Comparison of ENCODE assay signal across 14 cellular contexts in genomic region chr9:36144322-36145206, GRCh38. TPM values are rescaled to one million over a fixed set of nuclear protein-coding genes. Genes with fewer than 3 reads are reported as not detected.
DNase-seq lines count a peak whose midpoint lies in the region; ATAC-seq and TF ChIP-seq lines count a peak whose summit lies in the region.
"Had no signal": no experiment of that assay in that cellular context is flagged by ENCODE, and none has a peak within 500 bp of the region (broad histone marks: within the 10 kb centered on the region; RNA-seq: fewer than 3 reads in every experiment).

No MANE protein-coding gene starts in this region.

- H3K4me1 ChIP-seq in stomach, result peaks cover 42 to 98% (median 78%) of the 10 kb centered on the region in 4 donors

- CTCF ChIA-PET in activated CD4-positive, alpha-beta T cell treated with anti-CD3 and anti-CD28 coated beads, Interleukin-2, amount 10 ng/mL, durations not matched to agents 7 days and 5 days (lab: Charles Lee), result interaction anchor here (1.1 to 4.3 kb wide), 7 partner anchors 8 to 45 kb away, joined by 4 to 19 read pairs (median 5); partner anchors contain the start of gene GLIPR2

- no peak for TF ChIP-seq POLR2A in stomach (IDR thresholded peaks at IDR 0.05)

- no peak overlapping the region for H3K4me3 ChIP-seq in stomach
- H3K4me3 ChIP-seq: tibial artery had no signal

- peak; percentile 53 for DNase-seq in activated CD4-positive, alpha-beta T cell treated with anti-CD3 and anti-CD28 coated beads, Interleukin-2, amount 10 ng/mL, durations not matched to agents 7 days and 5 days
- DNase-seq in activated CD4-positive, alpha-beta T cell treated with anti-CD3 and anti-CD28 coated beads for 1 hour, result no peak
- no peak for DNase-seq in T-helper 2 cell treated with Interferon-gamma antibody and Interleukin-4, amounts not matched to agents 5 μg/mL and 100 μg/mL, for 36 hours (ENCODE audit: low spot score)
- DNase-seq in immature natural killer cell, result peak; percentile 68 to 71 (median 70)
- DNase-seq in stomach, result no peak
- DNase-seq in middle frontal gyrus (ENCODE audit: extremely low spot score, low spot score), result no peak
- no peak for DNase-seq in cortex of kidney (lab: John Stamatoyannopoulos, UW)
- DNase-seq: hypothalamus; KBM-7; NCI-H524; stimulated activated CD4-positive, alpha-beta T cell treated with anti-CD3 and anti-CD28 coated beads, Interleukin-2, amount 100 ng/mL, for 24 hours; tibial artery had no signal

- H3K27me3 ChIP-seq in stomach, result no peaks in the 10 kb centered on the region
- H3K27me3 ChIP-seq: tibial artery had no signal

- intact Hi-C loops in stomach (cut with DNase I; ENCODE audit: low total_unique reads), result no loop called here

- no peak for TF ChIP-seq CTCF in stomach (IDR thresholded peaks at IDR 0.05)

- POLR2A ChIA-PET in activated CD4-positive, alpha-beta T cell treated with anti-CD3 and anti-CD28 coated beads, Interleukin-2, amount 10 ng/mL, durations not matched to agents 7 days and 5 days (lab: Charles Lee), result interaction anchor here (0.6 kb wide), 1 partner anchor 80 kb away, joined by 3 read pairs; no protein-coding TSS in a partner anchor

- peaks cover 95% of the 10 kb centered on the region for H3K4me1 Mint-ChIP-seq in activated CD4-positive, alpha-beta T cell treated with anti-CD3 and anti-CD28 coated beads, Interleukin-2, amount 10 ng/mL, durations not matched to agents 7 days and 5 days
- H3K4me1 Mint-ChIP-seq in T-helper 2 cell treated with Interferon-gamma antibody and Interleukin-4, amounts not matched to agents 5 μg/mL and 100 μg/mL, for 36 hours (ENCODE audit: low read depth), result peaks cover 85% of the 10 kb centered on the region
- H3K4me1 Mint-ChIP-seq in immature natural killer cell, result peaks cover 97 to 100% of the 10 kb centered on the region in 2 donors

- peak overlapping the region; percentile 94 for H3K27ac Mint-ChIP-seq in activated CD4-positive, alpha-beta T cell treated with anti-CD3 and anti-CD28 coated beads, Interleukin-2, amount 10 ng/mL, durations not matched to agents 7 days and 5 days
- H3K27ac Mint-ChIP-seq in T-helper 2 cell treated with Interferon-gamma antibody and Interleukin-4, amounts not matched to agents 5 μg/mL and 100 μg/mL, for 36 hours, result peak overlapping the region; percentile 89
- peak overlapping the region; percentile 98 to 100 (median 100) for H3K27ac Mint-ChIP-seq in immature natural killer cell

- no peak for TF ChIP-seq EP300 in stomach (IDR thresholded peaks at IDR 0.05)

- peak overlapping the region; percentile 80 for H3K4me3 Mint-ChIP-seq in activated CD4-positive, alpha-beta T cell treated with anti-CD3 and anti-CD28 coated beads, Interleukin-2, amount 10 ng/mL, durations not matched to agents 7 days and 5 days
- H3K4me3 Mint-ChIP-seq in T-helper 2 cell treated with Interferon-gamma antibody and Interleukin-4, amounts not matched to agents 5 μg/mL and 100 μg/mL, for 36 hours, result peak overlapping the region; percentile 81
- peak overlapping the region; percentile 93 to 100 (median 97) for H3K4me3 Mint-ChIP-seq in immature natural killer cell

- WGBS in stomach, 5 donors, result 66 to 79% (median 71%) methylated on average over 12 of the region's 12 CpGs

- peaks cover 17% of the 10 kb centered on the region for H3K9me3 Mint-ChIP-seq in activated CD4-positive, alpha-beta T cell treated with anti-CD3 and anti-CD28 coated beads, Interleukin-2, amount 10 ng/mL, durations not matched to agents 7 days and 5 days
- peaks cover 18% of the 10 kb centered on the region for H3K9me3 Mint-ChIP-seq in T-helper 2 cell treated with Interferon-gamma antibody and Interleukin-4, amounts not matched to agents 5 μg/mL and 100 μg/mL, for 36 hours
- peaks cover 0 to 3% (median 0%) of the 10 kb centered on the region in 6 donors for H3K9me3 Mint-ChIP-seq in immature natural killer cell

- peaks cover 0 to 19% (median 0%) of the 10 kb centered on the region in 4 donors for H3K36me3 ChIP-seq in stomach
- H3K36me3 ChIP-seq: tibial artery had no signal

- peak overlapping the region in 4 of 5 donors; percentile 3 to 91 (median 58) for H3K27ac ChIP-seq in stomach

- no peaks in the 10 kb centered on the region for H3K27me3 Mint-ChIP-seq in activated CD4-positive, alpha-beta T cell treated with anti-CD3 and anti-CD28 coated beads, Interleukin-2, amount 10 ng/mL, durations not matched to agents 7 days and 5 days
- no peaks in the 10 kb centered on the region for H3K27me3 Mint-ChIP-seq in T-helper 2 cell treated with Interferon-gamma antibody and Interleukin-4, amounts not matched to agents 5 μg/mL and 100 μg/mL, for 36 hours (ENCODE audit: low read depth)
- H3K27me3 Mint-ChIP-seq in immature natural killer cell (ENCODE audit: low read depth in 3 of 3), result peaks cover 8 to 12% (median 12%) of the 10 kb centered on the region in 3 donors

- ATAC-seq in HG03460 (IDR thresholded peaks at IDR 0.05; ENCODE audit: unreplicated experiment), result no peak

- peaks cover 71% of the 10 kb centered on the region for H3K36me3 Mint-ChIP-seq in activated CD4-positive, alpha-beta T cell treated with anti-CD3 and anti-CD28 coated beads, Interleukin-2, amount 10 ng/mL, durations not matched to agents 7 days and 5 days (ENCODE audit: low read depth)
- peaks cover 66% of the 10 kb centered on the region for H3K36me3 Mint-ChIP-seq in T-helper 2 cell treated with Interferon-gamma antibody and Interleukin-4, amounts not matched to agents 5 μg/mL and 100 μg/mL, for 36 hours (ENCODE audit: low read depth)
- peaks cover 14 to 35% (median 35%) of the 10 kb centered on the region in 3 donors for H3K36me3 Mint-ChIP-seq in immature natural killer cell

- peaks cover 0 to 5% (median 2%) of the 10 kb centered on the region in 4 donors for H3K9me3 ChIP-seq in stomach
- H3K9me3 ChIP-seq: tibial artery had no signal

RNA-seq across cellular contexts. Expression of gene GLIPR2, which starts 8.0 kb away (rescaled TPM):
- total RNA-seq in activated CD4-positive, alpha-beta T cell treated with anti-CD3 and anti-CD28 coated beads, Interleukin-2, amount 10 ng/mL, durations not matched to agents 7 days and 5 days, result 10 to 100 TPM; 53.9 to 58.4 TPM
- polyA plus RNA-seq in immature natural killer cell (100 to 1,000 TPM; 327 to 486 (median 374) TPM), stomach (10 to 100 TPM; 22.0 to 37.9 (median 32.1) TPM)
- 10 to 100 TPM in 4 of 5 donors, 1 to 10 TPM in 1; 3.5 to 40.6 (median 33.5) TPM for total RNA-seq in stomach

RNA-seq across cellular contexts. Expression of gene CCIN, which starts 24.6 kb away (rescaled TPM):
- total RNA-seq in activated CD4-positive, alpha-beta T cell treated with anti-CD3 and anti-CD28 coated beads, Interleukin-2, amount 10 ng/mL, durations not matched to agents 7 days and 5 days, result under 1 TPM in 1 of 2 experiments, not detected in 1; 0.17 TPM
- polyA plus RNA-seq in immature natural killer cell, result under 1 TPM in 1 of 3 donors, not detected in 2; 0.43 TPM
- 1 to 10 TPM in 2 of 5 donors, under 1 TPM in 1, not detected in 2; 0.45 to 1.3 (median 1.2) TPM for total RNA-seq in stomach
- under 1 TPM in 2 of 3 donors, not detected in 1; 0.08 to 0.31 TPM for polyA plus RNA-seq in stomach
- polyA plus RNA-seq: neural cell had no signal

RNA-seq across cellular contexts. Expression of gene CLTA, which starts 46.2 kb away (rescaled TPM):
- 100 to 1,000 TPM; 156 to 158 TPM for total RNA-seq in activated CD4-positive, alpha-beta T cell treated with anti-CD3 and anti-CD28 coated beads, Interleukin-2, amount 10 ng/mL, durations not matched to agents 7 days and 5 days
- polyA plus RNA-seq in immature natural killer cell, result 100 to 1,000 TPM in 1 of 3 donors, 10 to 100 TPM in 2; 62.2 to 121 (median 89.0) TPM
- 100 to 1,000 TPM in 3 of 5 donors, 10 to 100 TPM in 2; 25.1 to 890 (median 117) TPM for total RNA-seq in stomach
- 100 to 1,000 TPM; 164 to 322 (median 196) TPM for polyA plus RNA-seq in stomach

Comparison
In these comparisons a context has a peak if more than half of its experiments do, and no peak if none do; other contexts are left out.
1. DNase-seq: peak in activated CD4-positive, alpha-beta T cell treated with anti-CD3 and anti-CD28 coated beads, Interleukin-2, amount 10 ng/mL, durations not matched to agents 7 days and 5 days (single experiment) and immature natural killer cell (3 of 3); none in activated CD4-positive, alpha-beta T cell treated with anti-CD3 and anti-CD28 coated beads for 1 hour (single experiment), T-helper 2 cell treated with Interferon-gamma antibody and Interleukin-4, amounts not matched to agents 5 μg/mL and 100 μg/mL, for 36 hours (single experiment), stomach (single experiment), middle frontal gyrus (single experiment) and cortex of kidney (single experiment).
2. Peak in every context shown above with its lines, with median percentiles within 50 percentile points of each other: H3K27ac Mint-ChIP-seq and H3K4me3 Mint-ChIP-seq.